12 cellular contexts compared by ENCODE assay signal in the genomic region with DNA sequence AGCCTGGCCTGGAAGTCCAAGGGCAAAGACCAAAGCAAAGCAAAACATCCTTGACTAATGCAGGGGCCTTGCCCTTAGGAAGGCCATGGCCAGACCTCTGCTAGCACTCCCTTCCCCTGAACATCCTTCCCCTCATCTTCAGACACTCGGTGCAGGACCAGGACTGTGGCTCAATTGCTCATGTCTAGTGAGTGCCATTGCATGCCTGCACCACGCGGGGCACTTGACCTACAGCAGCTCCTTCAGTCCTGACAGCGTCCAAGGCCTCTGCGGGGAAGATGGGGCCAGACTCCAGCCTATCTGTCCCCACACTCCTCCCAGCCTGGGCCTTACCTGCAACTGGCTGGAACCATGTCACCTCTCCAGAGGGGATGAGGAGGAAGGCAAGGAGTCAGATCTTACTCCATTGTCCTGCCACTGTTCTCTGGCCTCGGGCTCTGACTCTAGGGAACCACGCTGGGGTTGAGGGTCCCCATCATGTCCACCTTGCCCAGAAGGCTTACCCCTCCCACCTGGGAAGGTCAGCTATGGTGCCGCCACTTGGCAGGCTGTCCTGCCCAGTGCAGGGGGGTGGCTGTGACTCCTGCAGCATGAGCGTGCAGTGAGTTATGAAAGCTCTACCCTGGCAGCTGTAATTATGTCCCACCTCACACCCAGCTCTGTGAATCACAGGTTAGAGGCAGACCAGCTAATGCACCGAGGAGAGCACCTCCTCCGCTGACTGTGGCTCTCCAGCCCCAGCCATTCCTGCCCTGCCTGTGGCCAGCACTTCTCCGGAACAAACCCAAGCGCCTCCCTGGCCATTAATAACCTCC. TPM values are rescaled to one million over a fixed set of nuclear protein-coding genes. Genes with fewer than 3 reads are reported as not detected.
DNase-seq lines count a peak whose midpoint lies in the region; ATAC-seq, FAIRE-seq and TF ChIP-seq lines count a peak whose summit lies in the region.
"Had no signal": no experiment of that assay in that cellular context is flagged by ENCODE, and none has a peak within 500 bp of the region (broad histone marks: within the 10 kb centered on the region; RNA-seq: fewer than 3 reads in every experiment).

No MANE protein-coding gene starts in this region.

- H3K27ac Mint-ChIP-seq in GM23338: no peak overlapping the region
- H3K27ac Mint-ChIP-seq: CD4-positive, CD25-positive, alpha-beta regulatory T cell had no signal

- TF ChIP-seq RAD21 in A549 (conservative IDR thresholded peaks at IDR 0.05 in 1 of 2, IDR thresholded peaks at IDR 0.05 in 1 of 2): no peak

- H3K27me3 ChIP-seq in GM23338 (ENCODE audit: insufficient read depth) (no peaks in the 10 kb centered on the region), RWPE2 (ENCODE audit: insufficient read depth, poor library complexity, severe bottlenecking) (no peaks in the 10 kb centered on the region)

- no peaks in the 10 kb centered on the region; the same call in 1 of the 2 replicates for H3K9me2 ChIP-seq in GM23338 (ENCODE audit: insufficient read depth)

- no peaks in the 10 kb centered on the region for H3K36me3 ChIP-seq in GM23338 (ENCODE audit: insufficient read depth)
- H3K36me3 ChIP-seq in RWPE2 (ENCODE audit: low read depth): no peaks in the 10 kb centered on the region
- H3K36me3 ChIP-seq: HAP-1 had no signal

- H3K4me2 ChIP-seq in A549 (no peak overlapping the region), GM23338 (no peak overlapping the region)

- H3F3A ChIP-seq in GM23338 (replicated peaks; ENCODE audit: low read depth): no peaks in the 10 kb centered on the region

- no peak overlapping the region for H2AFZ ChIP-seq in GM23338

- no peak overlapping the region for H3K27ac ChIP-seq in A549
- no peak overlapping the region for H3K27ac ChIP-seq in GM23338 (ENCODE audit: low read depth)
- H3K27ac ChIP-seq in RWPE2 (ENCODE audit: poor library complexity, severe bottlenecking): no peak overlapping the region

- no peaks in the 10 kb centered on the region for H3K36me3 Mint-ChIP-seq in GM23338 (ENCODE audit: low read depth)
- H3K36me3 Mint-ChIP-seq: CD4-positive, CD25-positive, alpha-beta regulatory T cell had no signal

- no peaks in the 10 kb centered on the region for H3K9me3 Mint-ChIP-seq in GM23338
- H3K9me3 Mint-ChIP-seq: CD4-positive, CD25-positive, alpha-beta regulatory T cell had no signal

- TF ChIP-seq CTCF in A549 (IDR thresholded peaks at IDR 0.05) (no peak), GM23338 (conservative IDR thresholded peaks at IDR 0.05; ENCODE audit: low read depth in 2 of 2) (no peak; a peak in 2 of 4 replicates), RWPE2 (IDR thresholded peaks at IDR 0.05; ENCODE audit: poor library complexity, severe bottlenecking) (peak; percentile 5)

- H3K4me3 ChIP-seq in A549 (no peak overlapping the region), GM23338 (no peak overlapping the region), RWPE2 (ENCODE audit: severe bottlenecking) (no peak overlapping the region)
- H3K4me3 ChIP-seq: HAP-1 had no signal

- H3K79me2 ChIP-seq in GM23338 (replicated peaks; ENCODE audit: insufficient read depth): no peaks in the 10 kb centered on the region

- no peak overlapping the region for H3K4me3 Mint-ChIP-seq in GM23338
- H3K4me3 Mint-ChIP-seq: CD4-positive, CD25-positive, alpha-beta regulatory T cell had no signal

- CTCF ChIA-PET in A549 (lab: Yijun Ruan, JAX): interaction anchor here (1.6 kb wide), 1 partner anchor 27 kb away, joined by 6 read pairs; no protein-coding TSS in a partner anchor

- no peaks in the 10 kb centered on the region for H4K20me1 ChIP-seq in GM23338 (replicated peaks; ENCODE audit: insufficient read depth)

- POLR2A ChIA-PET in A549 (lab: Yijun Ruan, JAX): no interaction called here

- H3K9me3 ChIP-seq in A549: no peaks in the 10 kb centered on the region
- no peaks in the 10 kb centered on the region for H3K9me3 ChIP-seq in RWPE2 (ENCODE audit: severe bottlenecking)
- H3K9me3 ChIP-seq: HAP-1 had no signal

- WGBS in A549 (ENCODE audit: missing lambda C conversion rate): 25% methylated on average over 12 of the region's 13 CpGs

- ATAC-seq in A549 (peak; percentile 89 to 96), GM23338 (peak; percentile 95), RWPE2 (ENCODE audit: low read depth) (peak; percentile 67), GM21528 (IDR thresholded peaks at IDR 0.05; ENCODE audit: low FRiP score, unreplicated experiment) (no peak), HG03571 (IDR thresholded peaks at IDR 0.05; ENCODE audit: unreplicated experiment) (no peak)

- FAIRE-seq in A549 (lab: Jason Lieb, UNC): no peak

- peaks cover 4% of the 10 kb centered on the region for H3K27me3 Mint-ChIP-seq in GM23338 (ENCODE audit: insufficient read depth, low read depth, poor library complexity)

- TF ChIP-seq EP300 in A549 (IDR thresholded peaks at IDR 0.05): no peak

- H3K4me1 ChIP-seq in A549 (no peaks in the 10 kb centered on the region), GM23338 (ENCODE audit: insufficient read depth) (no peaks in the 10 kb centered on the region), RWPE2 (ENCODE audit: insufficient read depth, poor library complexity, severe bottlenecking) (no peaks in the 10 kb centered on the region)
- H3K4me1 ChIP-seq: HAP-1 had no signal

- DNase-seq in A549 (ENCODE audit: low read depth in 1 of 2, low spot score in 1 of 2) (peak; percentile 33 to 52), GM23338 (ENCODE audit: low spot score) (peak; percentile 59), RWPE2 (ENCODE audit: low spot score) (no peak), hepatic stellate cell (ENCODE audit: low spot score) (peak; percentile 63), GM03348 (ENCODE audit: low spot score) (no peak)
- no peak for DNase-seq in NK-92 treated with Interleukin-12 subunit alpha and Interleukin-12 subunit beta, amount 100 ng/mL, for 24 hours (lab: John Stamatoyannopoulos, UW)
- DNase-seq: CD4-positive, CD25-positive, alpha-beta regulatory T cell; NCI-H1694 had no signal

- TF ChIP-seq POLR2A in A549 (IDR thresholded peaks at IDR 0.05; ENCODE audit: low read length): no peak

- 0 out of 3 replicates have a peak, but pooled peaks cover 2% of the 10 kb centered on the region for H3K4me1 Mint-ChIP-seq in GM23338
- H3K4me1 Mint-ChIP-seq: CD4-positive, CD25-positive, alpha-beta regulatory T cell had no signal

TF ChIP-seq in A549, 52 proteins besides CTCF, POLR2A, EP300 and RAD21 (continues in another document):
- TF ChIP-seq RCOR1 (IDR thresholded peaks at IDR 0.05; ENCODE audit: low read depth, low read length) (no peak), PHF8 (IDR thresholded peaks at IDR 0.05; ENCODE audit: borderline replicate concordance, low read depth) (no peak), NR3C1 (IDR thresholded peaks at IDR 0.05) (no peak), CHD4 (IDR thresholded peaks at IDR 0.05; ENCODE audit: borderline replicate concordance) (no peak), ELK1 (IDR thresholded peaks at IDR 0.05; ENCODE audit: low read depth, low read length) (no peak), MAZ (IDR thresholded peaks at IDR 0.05; ENCODE audit: borderline replicate concordance, low read depth, low read length) (no peak), USF2 (IDR thresholded peaks at IDR 0.05) (no peak)

TF ChIP-seq in GM23338, 12 proteins besides CTCF, POLR2A, EP300 and RAD21 (continues in another document):
- no peak for TF ChIP-seq NANOG (IDR thresholded peaks at IDR 0.05; ENCODE audit: borderline replicate concordance)
- TF ChIP-seq EZH2phosphoT487 (IDR thresholded peaks at IDR 0.05; ENCODE audit: unreplicated experiment): no peak
- no peak for TF ChIP-seq EZH2 (IDR thresholded peaks at IDR 0.05; ENCODE audit: low read depth, unreplicated experiment)
- no peak for TF ChIP-seq STAT1 (IDR thresholded peaks at IDR 0.05; ENCODE audit: unreplicated experiment)
- TF ChIP-seq, protein P1, sequence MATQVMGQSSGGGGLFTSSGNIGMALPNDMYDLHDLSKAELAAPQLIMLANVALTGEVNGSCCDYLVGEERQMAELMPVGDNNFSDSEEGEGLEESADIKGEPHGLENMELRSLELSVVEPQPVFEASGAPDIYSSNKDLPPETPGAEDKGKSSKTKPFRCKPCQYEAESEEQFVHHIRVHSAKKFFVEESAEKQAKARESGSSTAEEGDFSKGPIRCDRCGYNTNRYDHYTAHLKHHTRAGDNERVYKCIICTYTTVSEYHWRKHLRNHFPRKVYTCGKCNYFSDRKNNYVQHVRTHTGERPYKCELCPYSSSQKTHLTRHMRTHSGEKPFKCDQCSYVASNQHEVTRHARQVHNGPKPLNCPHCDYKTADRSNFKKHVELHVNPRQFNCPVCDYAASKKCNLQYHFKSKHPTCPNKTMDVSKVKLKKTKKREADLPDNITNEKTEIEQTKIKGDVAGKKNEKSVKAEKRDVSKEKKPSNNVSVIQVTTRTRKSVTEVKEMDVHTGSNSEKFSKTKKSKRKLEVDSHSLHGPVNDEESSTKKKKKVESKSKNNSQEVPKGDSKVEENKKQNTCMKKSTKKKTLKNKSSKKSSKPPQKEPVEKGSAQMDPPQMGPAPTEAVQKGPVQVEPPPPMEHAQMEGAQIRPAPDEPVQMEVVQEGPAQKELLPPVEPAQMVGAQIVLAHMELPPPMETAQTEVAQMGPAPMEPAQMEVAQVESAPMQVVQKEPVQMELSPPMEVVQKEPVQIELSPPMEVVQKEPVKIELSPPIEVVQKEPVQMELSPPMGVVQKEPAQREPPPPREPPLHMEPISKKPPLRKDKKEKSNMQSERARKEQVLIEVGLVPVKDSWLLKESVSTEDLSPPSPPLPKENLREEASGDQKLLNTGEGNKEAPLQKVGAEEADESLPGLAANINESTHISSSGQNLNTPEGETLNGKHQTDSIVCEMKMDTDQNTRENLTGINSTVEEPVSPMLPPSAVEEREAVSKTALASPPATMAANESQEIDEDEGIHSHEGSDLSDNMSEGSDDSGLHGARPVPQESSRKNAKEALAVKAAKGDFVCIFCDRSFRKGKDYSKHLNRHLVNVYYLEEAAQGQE (IDR thresholded peaks at IDR 0.05; ENCODE audit: unreplicated experiment): no peak
- TF ChIP-seq ZNF331 (CRISPR knock-in tag; IDR thresholded peaks at IDR 0.05; ENCODE audit: low read depth): no peak
- TF ChIP-seq, protein P2, sequence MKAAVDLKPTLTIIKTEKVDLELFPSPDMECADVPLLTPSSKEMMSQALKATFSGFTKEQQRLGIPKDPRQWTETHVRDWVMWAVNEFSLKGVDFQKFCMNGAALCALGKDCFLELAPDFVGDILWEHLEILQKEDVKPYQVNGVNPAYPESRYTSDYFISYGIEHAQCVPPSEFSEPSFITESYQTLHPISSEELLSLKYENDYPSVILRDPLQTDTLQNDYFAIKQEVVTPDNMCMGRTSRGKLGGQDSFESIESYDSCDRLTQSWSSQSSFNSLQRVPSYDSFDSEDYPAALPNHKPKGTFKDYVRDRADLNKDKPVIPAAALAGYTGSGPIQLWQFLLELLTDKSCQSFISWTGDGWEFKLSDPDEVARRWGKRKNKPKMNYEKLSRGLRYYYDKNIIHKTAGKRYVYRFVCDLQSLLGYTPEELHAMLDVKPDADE (IDR thresholded peaks at IDR 0.05): no peak

RNA-seq across cellular contexts. Expression of gene DRGX, which starts 16.1 kb away (rescaled TPM):
- polyA plus RNA-seq in A549 (2011; rRNA removed): not detected in 2 replicates
- not detected in 2 replicates for polyA plus RNA-seq in A549 (2012; cell fraction: cytosol; rRNA removed)
- polyA plus RNA-seq in A549 (2012; cell fraction: nucleus; rRNA removed): not detected in 2 replicates
- not detected in 3 replicates for polyA plus RNA-seq in A549 (2017; fragmentation: RNase III; extraction: RNeasy Plus Mini Kit Qiagen cat#74134 plus additional on column Dnase treatment)
- polyA minus RNA-seq in A549 (2011; rRNA and poly(A)+ RNA removed): not detected in 2 replicates
- total RNA-seq in GM23338 (2014; rRNA removed; shearing (Covaris generic)): not detected in 2 replicates
- not detected in 2 replicates for polyA plus RNA-seq in GM23338 (2016; fragmentation: Nextera tagmentation; extraction: Ambion mirVana)
- total RNA-seq: CD4-positive, CD25-positive, alpha-beta regulatory T cell; glomerular endothelial cell had no signal
- polyA plus RNA-seq: CD4-positive, CD25-positive, alpha-beta regulatory T cell had no signal

Comparison
In these comparisons a context has a peak if more than half of its experiments do, and no peak if none do; other contexts are left out.
1. ATAC-seq: peak in A549 (2 of 2), GM23338 (single experiment) and RWPE2 (single experiment); none in GM21528 (single experiment) and HG03571 (single experiment).
2. DNase-seq: peak in A549 (2 of 2), GM23338 (single experiment) and hepatic stellate cell (single experiment); none in RWPE2 (single experiment), NK-92 treated with Interleukin-12 subunit alpha and Interleukin-12 subunit beta, amount 100 ng/mL, for 24 hours (single experiment) and GM03348 (single experiment).